ENCODE assay signal across 10 cellular contexts in genomic region chrX:109281478-109282275, GRCh38.
A peak's percentile ranks its signal among the peaks of the same experiment; 100 is the strongest.
DNase-seq lines count a peak whose midpoint lies in the region; ATAC-seq and TF ChIP-seq lines count a peak whose summit lies in the region.
"Had no signal": no experiment of that assay in that cellular context is flagged by ENCODE, and none has a peak within 500 bp of the region (broad histone marks: within the 10 kb centered on the region; RNA-seq: fewer than 3 reads in every experiment).

No MANE protein-coding gene starts in this region.

- 0 out of 3 replicates have a peak, but pooled peaks cover 2% of the 10 kb centered on the region for H3K9me3 Mint-ChIP-seq in GM23338

- H3F3A ChIP-seq in GM23338 (replicated peaks; ENCODE audit: low read depth), result no peaks in the 10 kb centered on the region

- H3K27ac Mint-ChIP-seq in GM23338, result no peak overlapping the region

- peak; percentile 64 for ATAC-seq in GM18517 (IDR thresholded peaks at IDR 0.05; ENCODE audit: unreplicated experiment)
- ATAC-seq in GM23338, result peak; percentile 68
- peak; percentile 60 for ATAC-seq in left colon
- ATAC-seq: K562, left lobe of liver had no signal

- peak; percentile 8 for DNase-seq in GM23338 (ENCODE audit: low spot score)
- DNase-seq in left colon, result no peak
- DNase-seq in NCI-H524 (lab: John Stamatoyannopoulos, UW), result no peak
- no peak for DNase-seq in epidermal melanocyte (ENCODE audit: insufficient read length, low spot score)
- DNase-seq in SW480 (ENCODE audit: low spot score), result no peak
- no peak for DNase-seq in activated T-cell treated with anti-CD3 and anti-CD28 coated beads for 4 hours

- H3K79me2 ChIP-seq in GM23338 (replicated peaks; ENCODE audit: insufficient read depth) (no peaks in the 10 kb centered on the region), KMS-11 (ENCODE audit: insufficient read depth, low read depth) (no peaks in the 10 kb centered on the region)

- H3K9ac ChIP-seq in KMS-11, result no peak overlapping the region

- H3K36me3 ChIP-seq in GM23338 (ENCODE audit: insufficient read depth) (no peaks in the 10 kb centered on the region), KMS-11 (ENCODE audit: insufficient read depth) (no peaks in the 10 kb centered on the region)

- no peaks in the 10 kb centered on the region for H3K36me3 Mint-ChIP-seq in GM23338 (ENCODE audit: low read depth)

- H3K4me1 Mint-ChIP-seq in GM23338, result peaks cover 5% of the 10 kb centered on the region; the same call in 2 of the 3 replicates

- no peaks in the 10 kb centered on the region for H3K9me2 ChIP-seq in GM23338 (ENCODE audit: insufficient read depth)

- H3K4me3 Mint-ChIP-seq in GM23338, result no peak overlapping the region

- H3K27me3 Mint-ChIP-seq in GM23338 (ENCODE audit: insufficient read depth, low read depth, poor library complexity), result no peaks in the 10 kb centered on the region

- peaks cover 3% of the 10 kb centered on the region; the same call in 1 of the 2 replicates for H3K4me1 ChIP-seq in GM23338 (ENCODE audit: insufficient read depth)
- peaks cover 16% of the 10 kb centered on the region for H3K4me1 ChIP-seq in KMS-11 (ENCODE audit: low read depth, poor library complexity, severe bottlenecking)

- TF ChIP-seq CTCF in GM23338 (conservative IDR thresholded peaks at IDR 0.05; ENCODE audit: low read depth in 2 of 2) (no peak), KMS-11 (conservative IDR thresholded peaks at IDR 0.05; ENCODE audit: low read depth, low read length) (no peak)

- no peaks in the 10 kb centered on the region for H3K27me3 ChIP-seq in GM23338 (ENCODE audit: insufficient read depth)
- H3K27me3 ChIP-seq in KMS-11 (ENCODE audit: insufficient read depth, low read depth), result no peaks in the 10 kb centered on the region

- H3K4me2 ChIP-seq in GM23338 (no peak overlapping the region), KMS-11 (0 out of 2 replicates have a peak overlapping the region, but pooled peaks have one; percentile 13)

- H2AFZ ChIP-seq in GM23338 (0 out of 2 replicates have a peak overlapping the region, but pooled peaks have one; percentile 2), KMS-11 (ENCODE audit: low read depth) (no peak overlapping the region)

- H3K4me3 ChIP-seq in GM23338, result no peak overlapping the region
- no peak overlapping the region for H3K4me3 ChIP-seq in KMS-11 (IDR thresholded peaks at IDR 0.05; ENCODE audit: insufficient read depth, low read depth, low read length)
- H3K4me3 ChIP-seq: K562 had no signal

- intact Hi-C loops in left colon (cut with DNase I, micrococcal nuclease), result no loop called here

- H3K27ac ChIP-seq in GM23338 (ENCODE audit: low read depth) (no peak overlapping the region), KMS-11 (no peak overlapping the region)

- H4K20me1 ChIP-seq in GM23338 (replicated peaks; ENCODE audit: insufficient read depth), result no peaks in the 10 kb centered on the region
- H4K20me1 ChIP-seq in KMS-11 (ENCODE audit: insufficient read depth), result no peaks in the 10 kb centered on the region

TF ChIP-seq in GM23338, 12 proteins besides CTCF, POLR2A, EP300 and RAD21 (continues in another document):
- TF ChIP-seq ZNF462 (CRISPR knock-in tag; IDR thresholded peaks at IDR 0.05) (no peak), CREB1 (CRISPR knock-in tag; IDR thresholded peaks at IDR 0.05; ENCODE audit: low read depth) (no peak), EZH2phosphoT487 (IDR thresholded peaks at IDR 0.05; ENCODE audit: unreplicated experiment) (no peak), ZNF114 (CRISPR knock-in tag; IDR thresholded peaks at IDR 0.05) (no peak), POLR2AphosphoS5 (IDR thresholded peaks at IDR 0.05; ENCODE audit: low read depth) (no peak), ETS1 (IDR thresholded peaks at IDR 0.05) (no peak), REST (IDR thresholded peaks at IDR 0.05; ENCODE audit: unreplicated experiment) (no peak)
